Comparison of ENCODE assay signal across 8 cellular contexts in genomic region chr1:61253059-61253735, GRCh38.
DNase-seq lines count a peak whose midpoint lies in the region; ATAC-seq and TF ChIP-seq lines count a peak whose summit lies in the region.

No MANE protein-coding gene starts in this region.

- H3K4me1 ChIP-seq in Karpas-422 (ENCODE audit: low read length) (peaks cover 20% of the 10 kb centered on the region), right atrium auricular region (peaks cover 0 to 55% of the 10 kb centered on the region in 2 donors), transverse colon (peaks cover 13 to 48% (median 26%) of the 10 kb centered on the region in 4 donors)

- H3K4me3 ChIP-seq in Karpas-422 (ENCODE audit: low read length): no peak overlapping the region
- H3K4me3 ChIP-seq in right atrium auricular region: no peak overlapping the region
- H3K4me3 ChIP-seq in transverse colon: no peak overlapping the region

- TF ChIP-seq CTCF in right atrium auricular region (IDR thresholded peaks at IDR 0.05) (no peak), transverse colon (IDR thresholded peaks at IDR 0.05) (no peak)

- H3K79me2 ChIP-seq in Karpas-422 (ENCODE audit: low read length): no peaks in the 10 kb centered on the region

- H3K9me2 ChIP-seq in Karpas-422 (replicated peaks; ENCODE audit: insufficient read depth, low read length): no peaks in the 10 kb centered on the region; the same call in 1 of the 2 replicates

- in situ Hi-C loops in SK-MEL-5 (cut with HindIII; ENCODE audit: low pct_unique_long_range_greater_than_20kb, low sequenced_read_pairs) (no loop called here), transverse colon (cut with MboI; ENCODE audit: low pct_ligation_motif_present in 1 of 4, low pct_unique_long_range_greater_than_20kb in 1 of 4, low sequenced_read_pairs in 3 of 4) (no loop called here)

- H3K27ac ChIP-seq in Karpas-422 (ENCODE audit: low read length) (no peak overlapping the region), right atrium auricular region (peak overlapping the region; percentile 57 to 73), transverse colon (peak overlapping the region; percentile 61 to 77 (median 76))

- ATAC-seq in HG02970 (IDR thresholded peaks at IDR 0.05; ENCODE audit: low FRiP score, unreplicated experiment): no peak

- DNase-seq in AG08396 (ENCODE audit: low spot score) (peak; percentile 6), Karpas-422 (peak; percentile 58), SK-MEL-5 (ENCODE audit: low read depth, low spot score) (peak; percentile 36), right atrium auricular region (ENCODE audit: low spot score) (peak; percentile 90), transverse colon (peak; percentile 86), COLO829 (ENCODE audit: low spot score) (no peak)
- no peak for DNase-seq in stimulated activated CD4-positive, alpha-beta T cell treated with anti-CD3 and anti-CD28 coated beads, Interleukin-15, amount 100 ng/mL, for 24 hours

- H3K4me2 ChIP-seq in Karpas-422 (ENCODE audit: low read depth, low read length, poor library complexity, severe bottlenecking): no peak overlapping the region

- H3K9me3 ChIP-seq in Karpas-422 (ENCODE audit: low read length) (no peaks in the 10 kb centered on the region), right atrium auricular region (no peaks in the 10 kb centered on the region), transverse colon (no peaks in the 10 kb centered on the region)

- TF ChIP-seq EP300 in transverse colon (IDR thresholded peaks at IDR 0.05; ENCODE audit: low read depth): no peak

- no peak overlapping the region for H3K9ac ChIP-seq in Karpas-422 (ENCODE audit: low read length)

- no peak for TF ChIP-seq POLR2A in transverse colon (IDR thresholded peaks at IDR 0.05)

- intact Hi-C loops in transverse colon (cut with DNase I; ENCODE audit: low total_unique reads): loop anchor here (10.0 kb wide), 1 partner anchor 198 kb away; no protein-coding TSS in a partner anchor

- WGBS in transverse colon (ENCODE audit: low coverage in 1 of 2), 2 donors: 85 to 94% methylated on average over 2 of the region's 2 CpGs

- no peaks in the 10 kb centered on the region for H3K27me3 ChIP-seq in Karpas-422 (ENCODE audit: low read length)
- no peaks in the 10 kb centered on the region for H3K27me3 ChIP-seq in right atrium auricular region
- H3K27me3 ChIP-seq in transverse colon: no peaks in the 10 kb centered on the region

- H2AFZ ChIP-seq in Karpas-422 (ENCODE audit: low read length): no peak overlapping the region

- H3K36me3 ChIP-seq in Karpas-422 (ENCODE audit: insufficient read depth, low read length): no peaks in the 10 kb centered on the region
- H3K36me3 ChIP-seq in right atrium auricular region: no peaks in the 10 kb centered on the region
- no peaks in the 10 kb centered on the region for H3K36me3 ChIP-seq in transverse colon

- H4K20me1 ChIP-seq in Karpas-422 (ENCODE audit: insufficient read depth, low read depth, low read length): peaks cover 44% of the 10 kb centered on the region; the same call in 1 of the 2 replicates

Comparison
In these comparisons a context has a peak if more than half of its experiments do, and no peak if none do; other contexts are left out.
1. DNase-seq: peak in AG08396 (single experiment), Karpas-422 (single experiment), SK-MEL-5 (single experiment), right atrium auricular region (single experiment) and transverse colon (single experiment); none in stimulated activated CD4-positive, alpha-beta T cell treated with anti-CD3 and anti-CD28 coated beads, Interleukin-15, amount 100 ng/mL, for 24 hours (single experiment) and COLO829 (single experiment).